7 cellular contexts compared by ENCODE assay signal in genomic region chr5:134314443-134314842, GRCh38. TPM values are rescaled to one million over a fixed set of nuclear protein-coding genes. Genes with fewer than 3 reads are reported as not detected.
"Had no signal": no experiment of that assay in that cellular context is flagged by ENCODE, and none has a peak within 500 bp of the region (broad histone marks: within the 10 kb centered on the region; RNA-seq: fewer than 3 reads in every experiment).

No MANE protein-coding gene starts in this region.

- H3K4me2 ChIP-seq: KMS-11 had no signal

- H3K27ac ChIP-seq: HL-60, KMS-11 had no signal

- FAIRE-seq: HTR-8/SVneo had no signal

- H3K9ac ChIP-seq: KMS-11 had no signal

- DNase-seq: Karpas-422, KBM-7, KG1 had no signal

RNA-seq across cellular contexts. Expression of gene CDKL3, which starts 52.5 kb away (rescaled TPM):
- total RNA-seq: HT-29 had no signal
